9 cellular contexts compared by ENCODE assay signal in genomic region chr17:28551421-28552186, GRCh38. TPM values are rescaled to one million over a fixed set of nuclear protein-coding genes. Genes with fewer than 3 reads are reported as not detected.
DNase-seq lines count a peak whose midpoint lies in the region; TF ChIP-seq lines count a peak whose summit lies in the region.
"Had no signal": no experiment of that assay in that cellular context is flagged by ENCODE, and none has a peak within 500 bp of the region (broad histone marks: within the 10 kb centered on the region; RNA-seq: fewer than 3 reads in every experiment).

No MANE protein-coding gene starts in this region.

- H3K27ac ChIP-seq in PC-9, result no peak overlapping the region

- peak; percentile 24 for DNase-seq in NCI-H146 (lab: John Stamatoyannopoulos, UW)
- DNase-seq in NCI-H146 treated with DMSO at 0.1 percent for 48 hours (lab: John Stamatoyannopoulos, UW; ENCODE audit: unreplicated experiment), result no peak
- DNase-seq in PC-9, result no peak
- DNase-seq in epithelial cell of proximal tubule (ENCODE audit: low read depth), result no peak
- no peak for DNase-seq in neural crest cell (ENCODE audit: low read depth, low spot score)
- no peak for DNase-seq in NCI-H446 (lab: John Stamatoyannopoulos, UW)
- DNase-seq in DMS114 treated with DMSO at 0.1 percent for 48 hours (lab: John Stamatoyannopoulos, UW; ENCODE audit: unreplicated experiment), result no peak
- no peak for DNase-seq in GF-D8 (lab: John Stamatoyannopoulos, UW)

- no peak overlapping the region for H3K27ac Mint-ChIP-seq in neural crest cell (ENCODE audit: unreplicated experiment)

- no peaks in the 10 kb centered on the region for H3K27me3 Mint-ChIP-seq in neural crest cell (ENCODE audit: low read depth)

- peak overlapping the region; percentile 94 for H3K4me2 ChIP-seq in PC-9

- H3K4me1 Mint-ChIP-seq in neural crest cell, result peaks cover 31% of the 10 kb centered on the region

- H3K36me3 Mint-ChIP-seq in neural crest cell (ENCODE audit: low read depth), result peaks cover 12% of the 10 kb centered on the region

- POLR2A ChIA-PET in PC-9 (lab: Charles Lee; ENCODE audit: unreplicated experiment), result no interaction called here

- CTCF ChIA-PET in PC-9 (lab: Charles Lee), result no interaction called here

- H3K4me3 ChIP-seq in PC-9, result peak overlapping the region; percentile 74
- peak overlapping the region; percentile 73 for H3K4me3 ChIP-seq in epithelial cell of proximal tubule (ENCODE audit: low read depth, low read length)

- H3K27me3 ChIP-seq in PC-9 (ENCODE audit: insufficient read depth, low read depth), result no peaks in the 10 kb centered on the region

- H2AFZ ChIP-seq in PC-9, result peak overlapping the region; percentile 87

- H3K9me2 ChIP-seq in PC-9 (ENCODE audit: insufficient read depth), result no peaks in the 10 kb centered on the region

- TF ChIP-seq CTCF in PC-9 (conservative IDR thresholded peaks at IDR 0.05) (no peak), epithelial cell of proximal tubule (conservative IDR thresholded peaks at IDR 0.05; ENCODE audit: low read depth, low read length) (no peak), neural crest cell (conservative IDR thresholded peaks at IDR 0.05) (no peak)

- no peaks in the 10 kb centered on the region for H3K36me3 ChIP-seq in PC-9 (ENCODE audit: low read depth)

- H3K9me3 Mint-ChIP-seq in neural crest cell, result no peaks in the 10 kb centered on the region

- intact Hi-C loops in PC-9 (cut with micrococcal nuclease; ENCODE audit: unreplicated experiment), result no loop called here

- peaks cover 7% of the 10 kb centered on the region; the same call in 1 of the 2 replicates for H3F3A ChIP-seq in PC-9 (ENCODE audit: insufficient read depth, low read depth)

- peaks cover 7% of the 10 kb centered on the region; the same call in 1 of the 2 replicates for H3K4me1 ChIP-seq in PC-9 (replicated peaks; ENCODE audit: insufficient read depth)

- peak overlapping the region; percentile 90 for H3K4me3 Mint-ChIP-seq in neural crest cell

- no peaks in the 10 kb centered on the region for H3K9me3 ChIP-seq in PC-9 (ENCODE audit: insufficient read depth, low read depth)

- BruUV-seq in PC-9 (replicated peaks; lab: Mats Ljungman, UMichigan), result no TSS peak

- H3K79me2 ChIP-seq in PC-9 (ENCODE audit: low read depth), result peaks cover 5% of the 10 kb centered on the region; the same call in 1 of the 2 replicates

- H4K20me1 ChIP-seq in PC-9 (ENCODE audit: insufficient read depth), result peaks cover 8% of the 10 kb centered on the region

RNA-seq across cellular contexts. Expression of gene UNC119, which starts 0.8 kb away (rescaled TPM):
- total RNA-seq in PC-9 (2021) (39.7 and 48.8 TPM in 2 replicates), epithelial cell of proximal tubule (28.7 and 29.2 TPM in 2 replicates), neural crest cell (59.1 and 63.5 TPM in 2 replicates)

RNA-seq across cellular contexts. Expression of gene PIGS, which starts 19.7 kb away (rescaled TPM):
- total RNA-seq in PC-9 (2021) (57.6 and 64.2 TPM in 2 replicates), epithelial cell of proximal tubule (47.2 and 55.6 TPM in 2 replicates), neural crest cell (63.5 and 71.1 TPM in 2 replicates)

RNA-seq across cellular contexts. Expression of gene ALDOC, which starts 25.1 kb away (rescaled TPM):
- total RNA-seq in PC-9 (2021) (17.4 and 21.6 TPM in 2 replicates), epithelial cell of proximal tubule (25.4 and 100.0 TPM in 2 replicates), neural crest cell (16.1 and 22.2 TPM in 2 replicates)

RNA-seq across cellular contexts. Expression of gene FOXN1, which starts 45.5 kb away (rescaled TPM):
- not detected in 2 replicates for total RNA-seq in PC-9 (2021)
- total RNA-seq in epithelial cell of proximal tubule, result not detected in 2 replicates
- not detected in 2 replicates for total RNA-seq in neural crest cell
- total RNA-seq: Daoy had no signal

RNA-seq across cellular contexts. Expression of gene SPAG5, which starts 47.2 kb away (rescaled TPM):
- 101 and 109 TPM in 2 replicates for total RNA-seq in PC-9 (2021)
- total RNA-seq in epithelial cell of proximal tubule, result 99.2 and 104 TPM in 2 replicates
- 147 and 151 TPM in 2 replicates for total RNA-seq in neural crest cell
